In genomic region chr12:47819902-47820630, GRCh38 we compare ENCODE assay signal across 1 cellular context.
TF ChIP-seq lines count a peak whose summit lies in the region.

Gene HDAC7, minus strand, starts transcription at chr12:47819903. Its CDS starts 118 bp downstream, at chr12:47819785.

TF ChIP-seq in HepG2, 621 proteins besides CTCF, POLR2A, EP300 and RAD21 (continued from another document and continues in another):
- TF ChIP-seq CENPBD1 (CRISPR knock-in tag; IDR thresholded peaks at IDR 0.05; ENCODE audit: borderline replicate concordance, low read depth) (no peak), ZSCAN20 (CRISPR knock-in tag; IDR thresholded peaks at IDR 0.05; ENCODE audit: borderline replicate concordance) (no peak), MAFF (IDR thresholded peaks at IDR 0.05; ENCODE audit: low read depth, low read length) (no peak), ZFY (CRISPR knock-in tag; IDR thresholded peaks at IDR 0.05) (no peak), BRF2 (CRISPR knock-in tag; IDR thresholded peaks at IDR 0.05) (no peak), MAZ (IDR thresholded peaks at IDR 0.05; ENCODE audit: borderline replicate concordance, low read depth, low read length) (peak; percentile 33; the same call in 1 of the 2 replicates), MAZ (CRISPR knock-in tag; IDR thresholded peaks at IDR 0.05; ENCODE audit: low read depth) (no peak), PHF21A (CRISPR knock-in tag; IDR thresholded peaks at IDR 0.05) (no peak; the same call in 1 of the 2 replicates), REXO4 (CRISPR knock-in tag; IDR thresholded peaks at IDR 0.05; ENCODE audit: borderline replicate concordance) (no peak), DMAP1 (CRISPR knock-in tag; IDR thresholded peaks at IDR 0.05) (no peak), FUBP1 (CRISPR knock-in tag; IDR thresholded peaks at IDR 0.05; ENCODE audit: borderline replicate concordance) (no peak), KDM6A (CRISPR knock-in tag; IDR thresholded peaks at IDR 0.05; ENCODE audit: low read depth) (no peak), HNRNPL (IDR thresholded peaks at IDR 0.05; ENCODE audit: low read depth, low read length) (no peak), TIGD3 (CRISPR knock-in tag; IDR thresholded peaks at IDR 0.05; ENCODE audit: borderline replicate concordance) (no peak), MEIS2 (CRISPR knock-in tag; IDR thresholded peaks at IDR 0.05) (no peak), FOXA1 (IDR thresholded peaks at IDR 0.05) (no peak), FOXA1 (CRISPR knock-in tag; IDR thresholded peaks at IDR 0.05) (peak; percentile 88), NR2F1 (CRISPR knock-in tag; IDR thresholded peaks at IDR 0.05) (no peak), FOXM1 (CRISPR knock-in tag; IDR thresholded peaks at IDR 0.05) (no peak), FOXO4 (CRISPR knock-in tag; conservative IDR thresholded peaks at IDR 0.05) (no peak), ZNF567 (CRISPR knock-in tag; IDR thresholded peaks at IDR 0.05; ENCODE audit: borderline replicate concordance) (no peak), ZKSCAN1 (IDR thresholded peaks at IDR 0.05; ENCODE audit: low read length) (no peak), NRL (CRISPR knock-in tag; IDR thresholded peaks at IDR 0.05; ENCODE audit: borderline replicate concordance) (0 out of 2 replicates have a peak, but pooled peaks have one; percentile 23), ZNF138 (CRISPR knock-in tag; IDR thresholded peaks at IDR 0.05; ENCODE audit: low read depth) (no peak), SMARCE1 (IDR thresholded peaks at IDR 0.05; ENCODE audit: borderline replicate concordance) (no peak), SALL1 (CRISPR knock-in tag; IDR thresholded peaks at IDR 0.05) (no peak), ZC3H4 (CRISPR knock-in tag; IDR thresholded peaks at IDR 0.05; ENCODE audit: borderline replicate concordance) (no peak), SIX1 (CRISPR knock-in tag; IDR thresholded peaks at IDR 0.05; ENCODE audit: borderline replicate concordance) (no peak), ZBTB14 (CRISPR knock-in tag; IDR thresholded peaks at IDR 0.05) (peak; percentile 36; the same call in 1 of the 2 replicates), SKI (IDR thresholded peaks at IDR 0.05; ENCODE audit: partially characterized antibody) (no peak), PHB2 (IDR thresholded peaks at IDR 0.05; ENCODE audit: partially characterized antibody) (no peak), ATRX (CRISPR knock-in tag; IDR thresholded peaks at IDR 0.05; ENCODE audit: borderline replicate concordance) (no peak), SOX5 (CRISPR knock-in tag; IDR thresholded peaks at IDR 0.05; ENCODE audit: borderline replicate concordance) (peak; percentile 23; the same call in 1 of the 2 replicates), XRCC5 (optimal IDR thresholded peaks at IDR 0.05; ENCODE audit: low read length) (no peak), ZBTB3 (CRISPR knock-in tag; IDR thresholded peaks at IDR 0.05; ENCODE audit: borderline replicate concordance, low read depth) (no peak), HCFC1 (IDR thresholded peaks at IDR 0.05; ENCODE audit: low read depth, low read length) (no peak), ZFX (CRISPR knock-in tag; IDR thresholded peaks at IDR 0.05; ENCODE audit: low read depth) (no peak), ZKSCAN5 (CRISPR knock-in tag; IDR thresholded peaks at IDR 0.05) (no peak), CAMTA2 (CRISPR knock-in tag; IDR thresholded peaks at IDR 0.05; ENCODE audit: borderline replicate concordance) (no peak), USF2 (IDR thresholded peaks at IDR 0.05; ENCODE audit: low read depth, low read length) (no peak), USF2 (CRISPR knock-in tag; IDR thresholded peaks at IDR 0.05; ENCODE audit: borderline replicate concordance) (no peak), ARNTL (CRISPR knock-in tag; IDR thresholded peaks at IDR 0.05) (no peak), KLF15 (CRISPR knock-in tag; IDR thresholded peaks at IDR 0.05; ENCODE audit: borderline replicate concordance) (no peak), ZNF17 (CRISPR knock-in tag; IDR thresholded peaks at IDR 0.05) (no peak), ZNF235 (CRISPR knock-in tag; IDR thresholded peaks at IDR 0.05; ENCODE audit: borderline replicate concordance) (no peak), ZBTB10 (CRISPR knock-in tag; IDR thresholded peaks at IDR 0.05; ENCODE audit: borderline replicate concordance) (no peak), ZNF124 (CRISPR knock-in tag; IDR thresholded peaks at IDR 0.05) (no peak), RARG (CRISPR knock-in tag; IDR thresholded peaks at IDR 0.05; ENCODE audit: low read depth) (no peak), ZNF891 (CRISPR knock-in tag; IDR thresholded peaks at IDR 0.05) (no peak), REL (CRISPR knock-in tag; conservative IDR thresholded peaks at IDR 0.05) (no peak), TCF12 (IDR thresholded peaks at IDR 0.05) (no peak), TCF12 (CRISPR knock-in tag; IDR thresholded peaks at IDR 0.05) (no peak), MEIS1 (CRISPR knock-in tag; IDR thresholded peaks at IDR 0.05; ENCODE audit: borderline replicate concordance) (no peak), HOXA9 (CRISPR knock-in tag; IDR thresholded peaks at IDR 0.05; ENCODE audit: borderline replicate concordance) (no peak; the same call in 1 of the 2 replicates), ZNF20 (CRISPR knock-in tag; IDR thresholded peaks at IDR 0.05) (no peak), NCOR1 (IDR thresholded peaks at IDR 0.05; ENCODE audit: borderline replicate concordance, low read length) (no peak), NCOA5 (CRISPR knock-in tag; IDR thresholded peaks at IDR 0.05) (no peak), ASH2L (IDR thresholded peaks at IDR 0.05; ENCODE audit: insufficient read length, low read depth, low read length) (no peak), CEBPZ (IDR thresholded peaks at IDR 0.05; ENCODE audit: low read length) (no peak), RBM39 (IDR thresholded peaks at IDR 0.05; ENCODE audit: low read depth, low read length, poor library complexity, severe bottlenecking) (no peak), RFXAP (CRISPR knock-in tag; IDR thresholded peaks at IDR 0.05; ENCODE audit: borderline replicate concordance) (no peak), DPF2 (CRISPR knock-in tag; IDR thresholded peaks at IDR 0.05; ENCODE audit: borderline replicate concordance, low read depth) (no peak)
